Comparison of ENCODE assay signal across 20 cellular contexts in genomic region chr4:16450724-16451123, GRCh38.
A peak's percentile ranks its signal among the peaks of the same experiment; 100 is the strongest.
DNase-seq lines count a peak whose midpoint lies in the region; ATAC-seq, FAIRE-seq and TF ChIP-seq lines count a peak whose summit lies in the region.
"Had no signal": no experiment of that assay in that cellular context is flagged by ENCODE, and none has a peak within 500 bp of the region (broad histone marks: within the 10 kb centered on the region; RNA-seq: fewer than 3 reads in every experiment).

No MANE protein-coding gene starts in this region.

- no peak overlapping the region for H3K4me2 ChIP-seq in HepG2 (ENCODE audit: low read depth, low read length)
- no peak overlapping the region for H3K4me2 ChIP-seq in astrocyte (ENCODE audit: low read length)

- peaks cover 4% of the 10 kb centered on the region for H3K9me3 Mint-ChIP-seq in astrocyte (ENCODE audit: unreplicated experiment)
- no peaks in the 10 kb centered on the region for H3K9me3 Mint-ChIP-seq in naive thymus-derived CD8-positive, alpha-beta T cell
- H3K9me3 Mint-ChIP-seq: dendritic cell treated with granulocyte-macrophage colony-stimulating factor and Interleukin-4, amounts not matched to agents 40 ng/mL and 50 ng/mL, for 4 days; T-helper 2 cell treated with Interferon-gamma antibody and Interleukin-4, amounts not matched to agents 5 μg/mL and 100 μg/mL, for 36 hours had no signal

- H3K9ac ChIP-seq in liver (ENCODE audit: low read depth in 1 of 2, low read length in 2 of 2) = no peak overlapping the region
- no peak overlapping the region for H3K9ac ChIP-seq in HepG2 (ENCODE audit: insufficient read depth, low read depth, low read length)
- no peak overlapping the region for H3K9ac ChIP-seq in astrocyte (ENCODE audit: low read length)

- H3K4me1 ChIP-seq in liver (ENCODE audit: control insufficient read depth in 4 of 4, insufficient read depth in 4 of 4, low read length in 3 of 4) (no peaks in the 10 kb centered on the region), HepG2 (ENCODE audit: insufficient read depth, low read length) (peaks cover 5% of the 10 kb centered on the region; the same call in 1 of the 2 replicates), astrocyte (ENCODE audit: insufficient read depth, low read length) (no peaks in the 10 kb centered on the region), Peyer's patch (no peaks in the 10 kb centered on the region)
- H3K4me1 ChIP-seq: SJCRH30 had no signal

- intact Hi-C loops in HepG2 (cut with micrococcal nuclease; ENCODE audit: unreplicated experiment) = no loop called here
- intact Hi-C loops in posterior cingulate gyrus (cut with DNase I) = no loop called here

- in situ Hi-C loops in HepG2 (cut with HindIII; ENCODE audit: extremely low pct_ligation_motif_present, low pct_unique_long_range_greater_than_20kb) = no loop called here

- no TSS peak for BruUV-seq in HepG2 (replicated peaks; lab: Mats Ljungman, UMichigan)

- H3K27me3 Mint-ChIP-seq in astrocyte (ENCODE audit: low read depth, unreplicated experiment) = peaks cover 13% of the 10 kb centered on the region
- H3K27me3 Mint-ChIP-seq in naive thymus-derived CD8-positive, alpha-beta T cell = peaks cover 3 to 23% (median 4%) of the 10 kb centered on the region in 5 donors
- H3K27me3 Mint-ChIP-seq: activated CD8-positive, alpha-beta memory T cell treated with anti-CD3 and anti-CD28 coated beads, Interleukin-2, amount 10 ng/mL, durations not matched to agents 7 days and 5 days; dendritic cell treated with granulocyte-macrophage colony-stimulating factor and Interleukin-4, amounts not matched to agents 40 ng/mL and 50 ng/mL, for 4 days had no signal

- no peak overlapping the region for H3K27ac Mint-ChIP-seq in astrocyte (ENCODE audit: unreplicated experiment)
- no peak overlapping the region for H3K27ac Mint-ChIP-seq in naive thymus-derived CD8-positive, alpha-beta T cell
- H3K27ac Mint-ChIP-seq: activated CD8-positive, alpha-beta memory T cell treated with anti-CD3 and anti-CD28 coated beads, Interleukin-2, amount 10 ng/mL, durations not matched to agents 7 days and 5 days; dendritic cell treated with granulocyte-macrophage colony-stimulating factor and Interleukin-4, amounts not matched to agents 40 ng/mL and 50 ng/mL, for 4 days; naive B cell; T-helper 2 cell treated with Interferon-gamma antibody and Interleukin-4, amounts not matched to agents 5 μg/mL and 100 μg/mL, for 36 hours had no signal

- H2AFZ ChIP-seq in HepG2 (ENCODE audit: low read length) = no peak overlapping the region
- no peak overlapping the region for H2AFZ ChIP-seq in astrocyte (ENCODE audit: low read depth, low read length)

- POLR2A ChIA-PET in HepG2 (lab: Yijun Ruan, JAX) = no interaction called here
- POLR2A ChIA-PET in naive thymus-derived CD8-positive, alpha-beta T cell (lab: Charles Lee) = no interaction called here

- no peak overlapping the region for H3K4me3 Mint-ChIP-seq in astrocyte (ENCODE audit: unreplicated experiment)
- no peak overlapping the region for H3K4me3 Mint-ChIP-seq in naive thymus-derived CD8-positive, alpha-beta T cell
- H3K4me3 Mint-ChIP-seq: activated CD8-positive, alpha-beta memory T cell treated with anti-CD3 and anti-CD28 coated beads, Interleukin-2, amount 10 ng/mL, durations not matched to agents 7 days and 5 days; dendritic cell treated with granulocyte-macrophage colony-stimulating factor and Interleukin-4, amounts not matched to agents 40 ng/mL and 50 ng/mL, for 4 days; naive B cell; T-helper 2 cell treated with Interferon-gamma antibody and Interleukin-4, amounts not matched to agents 5 μg/mL and 100 μg/mL, for 36 hours had no signal

- no peaks in the 10 kb centered on the region for H3K36me3 Mint-ChIP-seq in astrocyte (ENCODE audit: low read depth, unreplicated experiment)
- H3K36me3 Mint-ChIP-seq in naive thymus-derived CD8-positive, alpha-beta T cell = no peaks in the 10 kb centered on the region
- H3K36me3 Mint-ChIP-seq: activated CD8-positive, alpha-beta memory T cell treated with anti-CD3 and anti-CD28 coated beads, Interleukin-2, amount 10 ng/mL, durations not matched to agents 7 days and 5 days had no signal

- H3K27ac ChIP-seq in liver (ENCODE audit: low read depth in 1 of 2, low read length in 2 of 2) (no peak overlapping the region), HepG2 (ENCODE audit: extremely low read length, insufficient read depth, low read length) (no peak overlapping the region), astrocyte (ENCODE audit: low read depth, low read length) (no peak overlapping the region), Peyer's patch (no peak overlapping the region)
- H3K27ac ChIP-seq: SJCRH30 had no signal

- TF ChIP-seq POLR2A in HepG2 (IDR thresholded peaks at IDR 0.05; ENCODE audit: insufficient read depth in 1 of 2, low read depth in 2 of 2, low read length in 2 of 2) (no peak), Peyer's patch (IDR thresholded peaks at IDR 0.05) (no peak)

- ATAC-seq in HepG2 = no peak
- no peak for ATAC-seq in naive thymus-derived CD8-positive, alpha-beta T cell
- ATAC-seq: activated CD8-positive, alpha-beta memory T cell treated with anti-CD3 and anti-CD28 coated beads, Interleukin-2, amount 10 ng/mL, durations not matched to agents 7 days and 5 days; esophagus mucosa; left lobe of liver had no signal

- no peak overlapping the region for H3K4me3 ChIP-seq in liver (ENCODE audit: low read depth in 1 of 3, low read length in 3 of 3)
- H3K4me3 ChIP-seq in HepG2 (replicated peaks in 1 of 3; ENCODE audit: insufficient read depth in 1 of 3, low read depth in 2 of 3, low read length in 3 of 3) = no peak overlapping the region
- no peak overlapping the region for H3K4me3 ChIP-seq in astrocyte (ENCODE audit: insufficient read depth, low read depth, low read length)
- H3K4me3 ChIP-seq in fibroblast of the aortic adventitia (ENCODE audit: low read depth, low read length) = no peak overlapping the region
- H3K4me3 ChIP-seq in Peyer's patch = no peak overlapping the region
- H3K4me3 ChIP-seq: MG63, SJCRH30 had no signal

- 85% methylated on average over 1 of the region's 1 CpG for WGBS in liver
- 64% methylated on average over 1 of the region's 1 CpG for WGBS in HepG2 (ENCODE audit: low lambda C conversion rate)

- no peaks in the 10 kb centered on the region for H3K4me1 Mint-ChIP-seq in astrocyte (ENCODE audit: low read depth, unreplicated experiment)
- no peaks in the 10 kb centered on the region for H3K4me1 Mint-ChIP-seq in naive thymus-derived CD8-positive, alpha-beta T cell
- H3K4me1 Mint-ChIP-seq: activated CD8-positive, alpha-beta memory T cell treated with anti-CD3 and anti-CD28 coated beads, Interleukin-2, amount 10 ng/mL, durations not matched to agents 7 days and 5 days; naive B cell had no signal

- TF ChIP-seq EP300 in HepG2 (IDR thresholded peaks at IDR 0.05; ENCODE audit: low read depth in 2 of 2, low read length in 2 of 2) (no peak), HepG2 (CRISPR knock-in tag; IDR thresholded peaks at IDR 0.05; ENCODE audit: borderline replicate concordance) (no peak)

- TF ChIP-seq RAD21 in liver (IDR thresholded peaks at IDR 0.05) = peak; percentile 35 to 44
- no peak for TF ChIP-seq RAD21 in HepG2 (CRISPR knock-in tag; IDR thresholded peaks at IDR 0.05)

- H3K79me2 ChIP-seq in HepG2 (ENCODE audit: insufficient read depth, low read length) = no peaks in the 10 kb centered on the region
- H3K79me2 ChIP-seq in astrocyte (ENCODE audit: insufficient read depth, low read length) = no peaks in the 10 kb centered on the region

- no peak for TF ChIP-seq CTCF in liver (IDR thresholded peaks at IDR 0.05; ENCODE audit: low read depth, low read length, missing input control)
- TF ChIP-seq CTCF in HepG2 (CRISPR knock-in tag; IDR thresholded peaks at IDR 0.05) = no peak
- peak; percentile 36 for TF ChIP-seq CTCF in astrocyte (IDR thresholded peaks at IDR 0.05; ENCODE audit: insufficient read depth, low read depth, low read length)
- peak; percentile 51 for TF ChIP-seq CTCF in fibroblast of the aortic adventitia (IDR thresholded peaks at IDR 0.05; ENCODE audit: insufficient read depth, low read length)
- TF ChIP-seq CTCF in Peyer's patch (IDR thresholded peaks at IDR 0.05) = no peak

- H3K27me3 ChIP-seq in liver (ENCODE audit: control insufficient read depth in 4 of 4, insufficient read depth in 4 of 4, low read length in 3 of 4) = no peaks in the 10 kb centered on the region
- no peaks in the 10 kb centered on the region for H3K27me3 ChIP-seq in HepG2 (ENCODE audit: control insufficient read depth in 1 of 2, insufficient read depth in 2 of 2, low read length in 2 of 2)
- H3K27me3 ChIP-seq in astrocyte (ENCODE audit: insufficient read depth, low read length) = peaks cover 2% of the 10 kb centered on the region
- H3K27me3 ChIP-seq in Peyer's patch = no peaks in the 10 kb centered on the region
- H3K27me3 ChIP-seq: MG63 had no signal

- CTCF ChIA-PET in HepG2 (lab: Yijun Ruan, JAX; ENCODE audit: low intra/inter-chr PET ratio, low total read pairs) = no interaction called here

- DNase-seq in HepG2 (ENCODE audit: low spot score) (no peak), astrocyte (ENCODE audit: low read depth) (no peak), fibroblast of the aortic adventitia (ENCODE audit: low read depth) (peak; percentile 41), posterior cingulate gyrus (no peak), Peyer's patch (no peak), NCI-H1105 (lab: John Stamatoyannopoulos, UW) (no peak)
- DNase-seq in naive thymus-derived CD8-positive, alpha-beta T cell = no peak
- DNase-seq: activated CD4-positive, alpha-beta T cell treated with anti-CD3 and anti-CD28 coated beads for 1 hour; activated CD8-positive, alpha-beta memory T cell treated with anti-CD3 and anti-CD28 coated beads, Interleukin-2, amount 10 ng/mL, durations not matched to agents 7 days and 5 days; activated gamma-delta T cell; anterior cingulate cortex; MG63; naive B cell; NCI-H510A; SJCRH30 had no signal

- H3K9me3 ChIP-seq in liver (ENCODE audit: control insufficient read depth in 4 of 4, low read length in 3 of 4) (no peaks in the 10 kb centered on the region), HepG2 (ENCODE audit: low read length) (no peaks in the 10 kb centered on the region), astrocyte (ENCODE audit: insufficient read depth, low read depth, low read length) (no peaks in the 10 kb centered on the region), Peyer's patch (no peaks in the 10 kb centered on the region)
- H3K9me3 ChIP-seq: MG63, SJCRH30 had no signal

- FAIRE-seq in HepG2 (lab: Jason Lieb, UNC) = no peak
- no peak for FAIRE-seq in astrocyte (lab: Jason Lieb, UNC)

- H3K36me3 ChIP-seq in liver (ENCODE audit: control insufficient read depth in 4 of 4, insufficient read depth in 3 of 4, low read depth in 1 of 4, low read length in 3 of 4) = no peaks in the 10 kb centered on the region
- no peaks in the 10 kb centered on the region for H3K36me3 ChIP-seq in HepG2 (replicated peaks in 1 of 2; ENCODE audit: control insufficient read depth in 1 of 2, insufficient read depth in 2 of 2, low read length in 2 of 2)
- H3K36me3 ChIP-seq in astrocyte (ENCODE audit: insufficient read depth, low read length) = no peaks in the 10 kb centered on the region
- no peaks in the 10 kb centered on the region for H3K36me3 ChIP-seq in Peyer's patch
- H3K36me3 ChIP-seq: MG63, SJCRH30 had no signal

- H4K20me1 ChIP-seq in HepG2 (ENCODE audit: insufficient read depth, low read length) (no peaks in the 10 kb centered on the region), astrocyte (ENCODE audit: insufficient read depth, low read length) (no peaks in the 10 kb centered on the region)

TF ChIP-seq in liver, 16 proteins besides CTCF, POLR2A, EP300 and RAD21 (continues in another document):
- no peak for TF ChIP-seq YY1 (IDR thresholded peaks at IDR 0.05)

Comparison
In these comparisons a context has a peak if more than half of its experiments do, and no peak if none do; other contexts are left out.
1. CTCF ChIP-seq: peak in astrocyte (single experiment) and fibroblast of the aortic adventitia (single experiment); none in liver (single experiment), HepG2 (single experiment) and Peyer's patch (0 of 6).